In the genomic region with DNA sequence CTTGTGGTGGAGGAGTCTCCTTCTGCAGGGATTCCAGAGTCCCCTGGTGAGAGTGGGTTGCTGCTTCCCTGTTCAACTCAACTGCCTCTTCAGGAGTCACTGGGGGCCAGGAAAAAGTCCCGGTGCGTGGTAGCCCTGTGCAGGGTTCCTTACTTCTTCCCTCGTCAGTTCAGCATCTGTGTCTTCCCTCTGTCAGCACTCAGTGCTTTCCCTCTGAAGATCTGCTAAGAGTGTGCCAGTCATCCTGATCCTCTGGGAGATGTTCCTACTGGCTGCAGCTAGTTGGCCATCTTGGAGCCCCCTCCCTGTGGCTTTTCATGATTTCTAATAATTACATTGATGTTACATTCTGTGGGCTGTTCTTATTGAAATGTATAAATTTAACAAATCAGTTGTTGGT, we compare ENCODE assay signal across 18 cellular contexts.
"Had no signal": no experiment of that assay in that cellular context is flagged by ENCODE, and none has a peak within 500 bp of the region (broad histone marks: within the 10 kb centered on the region; RNA-seq: fewer than 3 reads in every experiment).

No MANE protein-coding gene starts in this region.

- H3K27ac ChIP-seq: breast epithelium, neutrophil, parathyroid adenoma, spleen had no signal

- H3K9me3 Mint-ChIP-seq: activated CD4-positive, alpha-beta T cell treated with anti-CD3 and anti-CD28 coated beads, Interleukin-2, amount 10 ng/mL, durations not matched to agents 7 days and 5 days; dendritic cell treated with granulocyte-macrophage colony-stimulating factor and Interleukin-4, amounts not matched to agents 40 ng/mL and 50 ng/mL, for 4 days; effector memory CD8-positive, alpha-beta T cell; naive B cell; stimulated activated memory B cell treated with anti-CD40 and anti-IgM and Interleukin-4, amounts not matched to agents 10 μg/mL and 1 μg/mL and 100 μg/mL, for 72 hours; T-helper 1 cell treated with Interleukin-12 subunit alpha and Interleukin-12 subunit beta and Interleukin-4 antibody, amounts not matched to agents 30 μg/mL and 1 μg/mL, for 36 hours had no signal

- H3K9me3 ChIP-seq: breast epithelium, mucosa of descending colon, neutrophil, spleen had no signal

- DNase-seq: activated CD4-positive, alpha-beta T cell treated with anti-CD3 and anti-CD28 coated beads, Interleukin-2, amount 10 ng/mL, durations not matched to agents 7 days and 5 days; activated CD8-positive, alpha-beta T cell treated with anti-CD3 and anti-CD28 coated beads, Interleukin-2, amount 10 ng/mL, durations not matched to agents 7 days and 5 days; activated effector memory CD4-positive, alpha-beta T cell treated with anti-CD3 and anti-CD28 coated beads, Interleukin-2, amount 50 U/mL, for 16 hours; activated naive CD4-positive, alpha-beta T cell treated with anti-CD3 and anti-CD28 coated beads, Interleukin-2, amount 50 U/mL, for 16 hours; activated T-cell treated with anti-CD3 and anti-CD28 coated beads, Interleukin-2, amount 50 U/mL, for 48 hours; effector memory CD8-positive, alpha-beta T cell; kidney; mucosa of descending colon; naive B cell; spleen; stimulated activated CD4-positive, alpha-beta T cell treated with anti-CD3 and anti-CD28 coated beads, Interleukin-4, amount 100 ng/mL, for 4 hours had no signal

- H3K27ac Mint-ChIP-seq: activated CD4-positive, alpha-beta T cell treated with anti-CD3 and anti-CD28 coated beads, Interleukin-2, amount 10 ng/mL, durations not matched to agents 7 days and 5 days; activated CD8-positive, alpha-beta T cell treated with anti-CD3 and anti-CD28 coated beads, Interleukin-2, amount 10 ng/mL, durations not matched to agents 7 days and 5 days; dendritic cell treated with granulocyte-macrophage colony-stimulating factor and Interleukin-4, amounts not matched to agents 40 ng/mL and 50 ng/mL, for 4 days; effector memory CD8-positive, alpha-beta T cell; stimulated activated memory B cell treated with anti-CD40 and anti-IgM and Interleukin-4, amounts not matched to agents 10 μg/mL and 1 μg/mL and 100 μg/mL, for 72 hours; T-helper 1 cell treated with Interleukin-12 subunit alpha and Interleukin-12 subunit beta and Interleukin-4 antibody, amounts not matched to agents 30 μg/mL and 1 μg/mL, for 36 hours had no signal

- H3K4me1 ChIP-seq: breast epithelium, spleen had no signal

- H3K4me3 ChIP-seq: breast epithelium, mucosa of descending colon, spleen had no signal

- H3K27me3 Mint-ChIP-seq: activated CD4-positive, alpha-beta T cell treated with anti-CD3 and anti-CD28 coated beads, Interleukin-2, amount 10 ng/mL, durations not matched to agents 7 days and 5 days; dendritic cell treated with granulocyte-macrophage colony-stimulating factor and Interleukin-4, amounts not matched to agents 40 ng/mL and 50 ng/mL, for 4 days; effector memory CD8-positive, alpha-beta T cell; naive B cell; stimulated activated memory B cell treated with anti-CD40 and anti-IgM and Interleukin-4, amounts not matched to agents 10 μg/mL and 1 μg/mL and 100 μg/mL, for 72 hours had no signal

- H3K36me3 Mint-ChIP-seq: naive B cell had no signal

- H3K4me3 Mint-ChIP-seq: activated CD4-positive, alpha-beta T cell treated with anti-CD3 and anti-CD28 coated beads, Interleukin-2, amount 10 ng/mL, durations not matched to agents 7 days and 5 days; activated CD8-positive, alpha-beta T cell treated with anti-CD3 and anti-CD28 coated beads, Interleukin-2, amount 10 ng/mL, durations not matched to agents 7 days and 5 days; dendritic cell treated with granulocyte-macrophage colony-stimulating factor and Interleukin-4, amounts not matched to agents 40 ng/mL and 50 ng/mL, for 4 days; effector memory CD8-positive, alpha-beta T cell; naive B cell; stimulated activated memory B cell treated with anti-CD40 and anti-IgM and Interleukin-4, amounts not matched to agents 10 μg/mL and 1 μg/mL and 100 μg/mL, for 72 hours; T-helper 1 cell treated with Interleukin-12 subunit alpha and Interleukin-12 subunit beta and Interleukin-4 antibody, amounts not matched to agents 30 μg/mL and 1 μg/mL, for 36 hours had no signal

- H3K4me1 Mint-ChIP-seq: activated CD4-positive, alpha-beta T cell treated with anti-CD3 and anti-CD28 coated beads, Interleukin-2, amount 10 ng/mL, durations not matched to agents 7 days and 5 days had no signal

- H3K9ac ChIP-seq: parathyroid adenoma had no signal

- H2AFZ ChIP-seq: parathyroid adenoma had no signal

- H3K27me3 ChIP-seq: breast epithelium, neutrophil, spleen had no signal

- H3K36me3 ChIP-seq: breast epithelium, neutrophil had no signal

- ATAC-seq: activated CD4-positive, CD25-positive, alpha-beta regulatory T cell treated with anti-CD3 and anti-CD28 coated beads, Interleukin-2, amount 50 U/mL, for 24 hours; activated CD8-positive, alpha-beta T cell treated with anti-CD3 and anti-CD28 coated beads, Interleukin-2, amount 10 ng/mL, durations not matched to agents 7 days and 5 days; effector memory CD8-positive, alpha-beta T cell; mucosa of descending colon; stimulated activated memory B cell treated with anti-CD40 and anti-IgM and Interleukin-4, amounts not matched to agents 10 μg/mL and 1 μg/mL and 100 μg/mL, for 72 hours had no signal
